Comparison of ENCODE assay signal across 27 cellular contexts in the genomic region with DNA sequence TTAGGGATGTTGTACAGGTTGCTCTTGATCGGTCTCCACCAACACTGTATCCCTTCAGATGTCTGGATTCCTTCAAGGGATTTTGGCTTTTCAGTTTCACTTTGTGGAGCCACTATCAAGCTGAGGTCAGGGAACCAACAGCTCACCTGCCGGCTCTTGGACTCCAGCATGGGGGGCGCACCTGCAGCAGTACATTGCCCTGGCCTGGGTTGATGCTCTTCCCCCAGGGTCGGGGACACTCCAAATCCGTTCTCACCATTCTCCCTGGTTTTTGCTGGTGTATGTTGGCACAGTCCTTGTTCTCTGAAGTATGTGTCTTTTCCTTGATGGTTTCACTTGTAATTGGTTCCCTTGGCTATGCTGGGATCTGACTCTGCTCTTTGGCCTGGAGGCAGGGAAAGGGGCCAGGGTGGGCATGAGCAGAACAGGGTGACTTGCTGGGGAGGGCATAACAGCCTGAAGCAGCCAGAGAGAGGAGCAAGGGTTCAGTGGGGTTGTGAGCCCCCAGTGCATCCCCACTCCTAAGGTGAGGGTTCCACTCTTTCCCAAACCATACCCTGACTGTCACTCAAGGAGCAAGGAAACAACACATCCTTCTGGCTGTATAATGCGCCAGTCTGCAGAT. TPM values are rescaled to one million over a fixed set of nuclear protein-coding genes. Genes with fewer than 3 reads are reported as not detected.
"Had no signal": no experiment of that assay in that cellular context is flagged by ENCODE, and none has a peak within 500 bp of the region (broad histone marks: within the 10 kb centered on the region; RNA-seq: fewer than 3 reads in every experiment).

No MANE protein-coding gene starts in this region.

- H3K4me1 ChIP-seq: lower lobe of right lung, parathyroid adenoma, testis, upper lobe of right lung had no signal

- H3K27me3 ChIP-seq: testis, thyroid gland had no signal

- H3K4me3 ChIP-seq: heart left ventricle, left lung, lower lobe of right lung, right atrium auricular region, right lobe of liver, smooth muscle cell, stomach, testis, thyroid gland, transverse colon, upper lobe of right lung had no signal

- FAIRE-seq: urothelium cell line had no signal

- H3K36me3 ChIP-seq: heart left ventricle, left lung, lower lobe of right lung, neutrophil, right atrium auricular region, right lobe of liver, stomach, thyroid gland, transverse colon, upper lobe of right lung had no signal

- H3K79me2 ChIP-seq: parathyroid adenoma had no signal

- H3K9ac ChIP-seq: parathyroid adenoma had no signal

- H3K4me2 ChIP-seq: smooth muscle cell had no signal

- H3K27ac ChIP-seq: heart left ventricle, left lung, lower lobe of right lung, neutrophil, parathyroid adenoma, right atrium auricular region, right lobe of liver, stomach, testis, thyroid gland, transverse colon, upper lobe of right lung had no signal

- ATAC-seq: heart left ventricle; left colon; left lung; lower lobe of right lung; right lobe of liver; stimulated activated naive B cell treated with anti-CD40 and anti-IgM and Interleukin-4, amounts not matched to agents 10 μg/mL and 1 μg/mL and 100 μg/mL, for 72 hours; stimulated activated naive CD8-positive, alpha-beta T cell treated with anti-CD3 and anti-CD28 coated beads, Interleukin-15, Interleukin-2, amounts not matched to agents 100 U/mL and 50 U/mL, for 24 hours; upper lobe of right lung had no signal

- H3K9me3 ChIP-seq: heart left ventricle, left lung, lower lobe of right lung, neutrophil, right atrium auricular region, right lobe of liver, stomach, testis, thyroid gland, transverse colon, upper lobe of right lung had no signal

- DNase-seq: islet precursor cell; kidney glomerular epithelial cell; left colon; lower lobe of right lung; mesendoderm; naive B cell; occipital lobe; stimulated activated CD4-positive, alpha-beta T cell treated with anti-CD3 and anti-CD28 coated beads, Interleukin-12 subunit alpha, Interleukin-12 subunit beta, amount 100 ng/mL, for 4 hours; stimulated activated CD4-positive, alpha-beta T cell treated with anti-CD3 and anti-CD28 coated beads, Interleukin-15, amount 100 ng/mL, for 24 hours; stimulated activated CD4-positive, alpha-beta T cell treated with anti-CD3 and anti-CD28 coated beads, Interleukin-2, amount 100 ng/mL, for 24 hours; stimulated activated CD4-positive, alpha-beta T cell treated with anti-CD3 and anti-CD28 coated beads, Interleukin-4, amount 100 ng/mL, for 1 hour; stimulated activated naive B cell treated with anti-CD40 and anti-IgM and Interleukin-4, amounts not matched to agents 10 μg/mL and 1 μg/mL and 100 μg/mL, for 72 hours; stimulated activated naive CD8-positive, alpha-beta T cell treated with anti-CD3 and anti-CD28 coated beads, Interleukin-15, Interleukin-2, amounts not matched to agents 100 U/mL and 50 U/mL, for 24 hours; stomach; testis; thyroid gland; transverse colon; upper lobe of right lung had no signal

- H2AFZ ChIP-seq: parathyroid adenoma had no signal

RNA-seq across cellular contexts. Expression of a gene that starts 5.1 kb away (rescaled TPM):
- total RNA-seq: pulmonary artery endothelial cell had no signal
